Comparison of ENCODE assay signal across 24 cellular contexts in genomic region chr10:52853704-52854103, GRCh38.
A peak's percentile ranks its signal among the peaks of the same experiment; 100 is the strongest.
DNase-seq lines count a peak whose midpoint lies in the region; ATAC-seq, FAIRE-seq and TF ChIP-seq lines count a peak whose summit lies in the region.
"Had no signal": no experiment of that assay in that cellular context is flagged by ENCODE, and none has a peak within 500 bp of the region (broad histone marks: within the 10 kb centered on the region; RNA-seq: fewer than 3 reads in every experiment).

No MANE protein-coding gene starts in this region.

- H3K4me3 ChIP-seq in SK-N-SH (ENCODE audit: low read depth in 2 of 2, low read length in 1 of 2) (no peak overlapping the region), testis (no peak overlapping the region), small intestine (ENCODE audit: low read depth in 1 of 2, low read length in 2 of 2) (no peak overlapping the region)
- H3K4me3 ChIP-seq: BLaER1 treated with 17β-estradiol and CSF1 and Interleukin-3, amounts not matched to agents 10 nM and 100 nM; cardiac muscle cell; left ventricle myocardium inferior; mucosa of descending colon; transverse colon had no signal

- H3F3A ChIP-seq in SK-N-SH (replicated peaks; ENCODE audit: insufficient read depth): no peaks in the 10 kb centered on the region

- H3K27me3 ChIP-seq in SK-N-SH (ENCODE audit: insufficient read depth) (no peaks in the 10 kb centered on the region), testis (no peaks in the 10 kb centered on the region), small intestine (ENCODE audit: control insufficient read depth in 2 of 2, insufficient read depth in 2 of 2, low read length in 2 of 2) (no peaks in the 10 kb centered on the region)
- H3K27me3 ChIP-seq: BLaER1 treated with 17β-estradiol and CSF1 and Interleukin-3, amounts not matched to agents 10 nM and 100 nM; cardiac muscle cell; transverse colon had no signal

- no peak for TF ChIP-seq POLR2A in testis (IDR thresholded peaks at IDR 0.05)

- H2AFZ ChIP-seq in SK-N-SH (ENCODE audit: low read depth): 0 out of 2 replicates have a peak overlapping the region, but pooled peaks have one; percentile 49

- no peaks in the 10 kb centered on the region for H3K9me3 ChIP-seq in SK-N-SH
- H3K9me3 ChIP-seq in testis: no peaks in the 10 kb centered on the region
- H3K9me3 ChIP-seq in small intestine (ENCODE audit: control insufficient read depth, low read depth): no peaks in the 10 kb centered on the region
- H3K9me3 ChIP-seq: left ventricle myocardium inferior, mucosa of descending colon, transverse colon had no signal

- 0 out of 2 replicates have a peak, but pooled peaks cover 3% of the 10 kb centered on the region for H3K9me2 ChIP-seq in SK-N-SH

- no peak for TF ChIP-seq CTCF in SK-N-SH (IDR thresholded peaks at IDR 0.05)
- TF ChIP-seq CTCF in testis (IDR thresholded peaks at IDR 0.05): no peak

- H3K4me1 ChIP-seq in SK-N-SH (ENCODE audit: control insufficient read depth in 1 of 2, insufficient read depth in 2 of 2, low read depth in 1 of 2, low read length in 1 of 2) (no peaks in the 10 kb centered on the region), testis (no peaks in the 10 kb centered on the region), small intestine (ENCODE audit: control insufficient read depth in 2 of 2, insufficient read depth in 1 of 2, low read depth in 1 of 2, low read length in 1 of 2) (no peaks in the 10 kb centered on the region)
- H3K4me1 ChIP-seq: transverse colon had no signal

- no peak for TF ChIP-seq RAD21 in SK-N-SH (IDR thresholded peaks at IDR 0.05; ENCODE audit: low read length)

- H3K36me3 ChIP-seq in SK-N-SH (replicated peaks in 1 of 2; ENCODE audit: control insufficient read depth in 1 of 2, insufficient read depth in 2 of 2, low read length in 1 of 2): no peaks in the 10 kb centered on the region
- H3K36me3 ChIP-seq in testis (ENCODE audit: low read depth, missing control alignments): no peaks in the 10 kb centered on the region
- H3K36me3 ChIP-seq in small intestine (ENCODE audit: control insufficient read depth in 2 of 2, insufficient read depth in 2 of 2, low read length in 2 of 2): no peaks in the 10 kb centered on the region
- H3K36me3 ChIP-seq: BLaER1 treated with 17β-estradiol and CSF1 and Interleukin-3, amounts not matched to agents 10 nM and 100 nM; cardiac muscle cell; left ventricle myocardium inferior; transverse colon had no signal

- POLR2A ChIA-PET in SK-N-SH (lab: Yijun Ruan, JAX): no interaction called here

- CTCF ChIA-PET in SK-N-SH (lab: Yijun Ruan, JAX): no interaction called here

- no peaks in the 10 kb centered on the region for H4K20me1 ChIP-seq in SK-N-SH (ENCODE audit: insufficient read depth)
- H4K20me1 ChIP-seq: BLaER1 treated with 17β-estradiol and CSF1 and Interleukin-3, amounts not matched to agents 10 nM and 100 nM had no signal

- intact Hi-C loops in testis (cut with DNase I; ENCODE audit: low total_unique reads): no loop called here

- ATAC-seq in SK-N-SH treated with all-trans-retinoic acid at 6 μM for 48 hours (no peak), GM21786 (IDR thresholded peaks at IDR 0.05; ENCODE audit: unreplicated experiment) (peak; percentile 69), HG03159 (IDR thresholded peaks at IDR 0.05; ENCODE audit: unreplicated experiment) (peak; percentile 74)
- ATAC-seq: activated CD8-positive, alpha-beta memory T cell treated with anti-CD3 and anti-CD28 coated beads, Interleukin-2, amount 10 ng/mL, durations not matched to agents 7 days and 5 days; mucosa of descending colon; PC-3; stimulated activated effector memory CD8-positive, alpha-beta T cell treated with anti-CD3 and anti-CD28 coated beads, Interleukin-12 subunit alpha, Interleukin-12 subunit beta, amount 100 ng/mL, for 72 hours had no signal

- H3K27ac ChIP-seq in SK-N-SH (ENCODE audit: low read depth in 2 of 2, low read length in 1 of 2) (no peak overlapping the region), testis (no peak overlapping the region), small intestine (ENCODE audit: low read depth in 1 of 2, low read length in 1 of 2) (no peak overlapping the region)
- H3K27ac ChIP-seq: 22Rv1; BLaER1 treated with 17β-estradiol and CSF1 and Interleukin-3, amounts not matched to agents 10 nM and 100 nM; cardiac muscle cell; HL-60; left ventricle myocardium inferior; transverse colon had no signal

- FAIRE-seq in small intestine (lab: Jason Lieb, UNC): no peak

- H3K9ac ChIP-seq in SK-N-SH: no peak overlapping the region
- H3K9ac ChIP-seq: BLaER1 treated with 17β-estradiol and CSF1 and Interleukin-3, amounts not matched to agents 10 nM and 100 nM had no signal

- WGBS in SK-N-SH (ENCODE audit: low lambda C conversion rate): 14% methylated on average over 4 of the region's 4 CpGs
- 84 to 88% methylated on average over 4 of the region's 4 CpGs for WGBS in testis, 2 donors
- WGBS in small intestine, 3 donors: 77 to 83% (median 79%) methylated on average over 4 of the region's 4 CpGs

- DNase-seq in SK-N-SH (no peak), NCI-H1092 treated with DMSO at 0.1 percent for 48 hours (lab: John Stamatoyannopoulos, UW) (no peak), testis (no peak), NCI-H2107 treated with DMSO at 0.1 percent for 48 hours (lab: John Stamatoyannopoulos, UW; ENCODE audit: unreplicated experiment) (no peak), small intestine (no peak)
- DNase-seq: activated CD4-positive, alpha-beta T cell treated with anti-CD3 and anti-CD28 coated beads for 1 hour; activated CD8-positive, alpha-beta memory T cell treated with anti-CD3 and anti-CD28 coated beads, Interleukin-2, amount 10 ng/mL, durations not matched to agents 7 days and 5 days; activated effector memory CD4-positive, alpha-beta T cell treated with Interleukin-2 at 50 U/mL for 16 hours; glutamatergic neuron; left ventricle myocardium inferior; mucosa of descending colon; NCI-H1930; NCI-H526; PC-3; T-helper 9 cell; transverse colon had no signal

- no peak overlapping the region for H3K4me2 ChIP-seq in SK-N-SH
- H3K4me2 ChIP-seq: BLaER1 treated with 17β-estradiol and CSF1 and Interleukin-3, amounts not matched to agents 10 nM and 100 nM had no signal

- H3K79me2 ChIP-seq in SK-N-SH (ENCODE audit: insufficient read depth): no peaks in the 10 kb centered on the region

- no peak for TF ChIP-seq EP300 in SK-N-SH (IDR thresholded peaks at IDR 0.05; ENCODE audit: borderline replicate concordance in 1 of 2, low read depth in 1 of 2, low read length in 1 of 2)

TF ChIP-seq in SK-N-SH, 30 proteins besides CTCF, POLR2A, EP300 and RAD21 (continues in another document):
- TF ChIP-seq, protein P1, sequence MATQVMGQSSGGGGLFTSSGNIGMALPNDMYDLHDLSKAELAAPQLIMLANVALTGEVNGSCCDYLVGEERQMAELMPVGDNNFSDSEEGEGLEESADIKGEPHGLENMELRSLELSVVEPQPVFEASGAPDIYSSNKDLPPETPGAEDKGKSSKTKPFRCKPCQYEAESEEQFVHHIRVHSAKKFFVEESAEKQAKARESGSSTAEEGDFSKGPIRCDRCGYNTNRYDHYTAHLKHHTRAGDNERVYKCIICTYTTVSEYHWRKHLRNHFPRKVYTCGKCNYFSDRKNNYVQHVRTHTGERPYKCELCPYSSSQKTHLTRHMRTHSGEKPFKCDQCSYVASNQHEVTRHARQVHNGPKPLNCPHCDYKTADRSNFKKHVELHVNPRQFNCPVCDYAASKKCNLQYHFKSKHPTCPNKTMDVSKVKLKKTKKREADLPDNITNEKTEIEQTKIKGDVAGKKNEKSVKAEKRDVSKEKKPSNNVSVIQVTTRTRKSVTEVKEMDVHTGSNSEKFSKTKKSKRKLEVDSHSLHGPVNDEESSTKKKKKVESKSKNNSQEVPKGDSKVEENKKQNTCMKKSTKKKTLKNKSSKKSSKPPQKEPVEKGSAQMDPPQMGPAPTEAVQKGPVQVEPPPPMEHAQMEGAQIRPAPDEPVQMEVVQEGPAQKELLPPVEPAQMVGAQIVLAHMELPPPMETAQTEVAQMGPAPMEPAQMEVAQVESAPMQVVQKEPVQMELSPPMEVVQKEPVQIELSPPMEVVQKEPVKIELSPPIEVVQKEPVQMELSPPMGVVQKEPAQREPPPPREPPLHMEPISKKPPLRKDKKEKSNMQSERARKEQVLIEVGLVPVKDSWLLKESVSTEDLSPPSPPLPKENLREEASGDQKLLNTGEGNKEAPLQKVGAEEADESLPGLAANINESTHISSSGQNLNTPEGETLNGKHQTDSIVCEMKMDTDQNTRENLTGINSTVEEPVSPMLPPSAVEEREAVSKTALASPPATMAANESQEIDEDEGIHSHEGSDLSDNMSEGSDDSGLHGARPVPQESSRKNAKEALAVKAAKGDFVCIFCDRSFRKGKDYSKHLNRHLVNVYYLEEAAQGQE (IDR thresholded peaks at IDR 0.05; ENCODE audit: low read depth, low read length): no peak
- TF ChIP-seq FOXJ3 (CRISPR knock-in tag; IDR thresholded peaks at IDR 0.05) (no peak), NRF1 (IDR thresholded peaks at IDR 0.05; ENCODE audit: low read depth, low read length) (no peak), SMC3 (IDR thresholded peaks at IDR 0.05; ENCODE audit: low read depth, low read length) (no peak)

TF ChIP-seq in SK-N-SH treated with all-trans-retinoic acid at 6 μM for 48 hours, 23 proteins besides CTCF, POLR2A, EP300 and RAD21 (continues in another document):
- TF ChIP-seq TSHZ2 (CRISPR knock-in tag; IDR thresholded peaks at IDR 0.05) (no peak), ZNF8 (CRISPR knock-in tag; IDR thresholded peaks at IDR 0.05) (no peak), ZC3H10 (CRISPR knock-in tag; IDR thresholded peaks at IDR 0.05) (no peak), OSR1 (CRISPR knock-in tag; IDR thresholded peaks at IDR 0.05) (no peak)
